Comparison of ENCODE assay signal across 2 cellular contexts in genomic region chr7:138352570-138353461, GRCh38.
TF ChIP-seq lines count a peak whose summit lies in the region.

No MANE protein-coding gene starts in this region.

TF ChIP-seq in K562, 482 proteins besides CTCF, POLR2A, EP300 and RAD21 (continued from another document and continues in another):
- TF ChIP-seq AFF1 (IDR thresholded peaks at IDR 0.05; ENCODE audit: low read depth in 1 of 2, partially characterized antibody in 2 of 2): peak; percentile 89 to 94
- peak; percentile 99 for TF ChIP-seq TEAD4 (IDR thresholded peaks at IDR 0.05; ENCODE audit: low read length)
- TF ChIP-seq TEAD4 (CRISPR knock-in tag; IDR thresholded peaks at IDR 0.05; ENCODE audit: borderline replicate concordance): no peak
- peak; percentile 99 for TF ChIP-seq RNF2 (IDR thresholded peaks at IDR 0.05)
- TF ChIP-seq DDX20 (tag; IDR thresholded peaks at IDR 0.05; ENCODE audit: low read depth): no peak
- TF ChIP-seq POLR3G (IDR thresholded peaks at IDR 0.05; ENCODE audit: extremely low read depth, insufficient read length, insufficient replicate concordance): no peak
- TF ChIP-seq NFIX (CRISPR knock-in tag; IDR thresholded peaks at IDR 0.05; ENCODE audit: low read depth): no peak
- TF ChIP-seq ESRRB (CRISPR knock-in tag; IDR thresholded peaks at IDR 0.05; ENCODE audit: borderline replicate concordance): no peak
- no peak for TF ChIP-seq ZNF75A (CRISPR knock-in tag; IDR thresholded peaks at IDR 0.05)
- peak; percentile 30; the same call in 1 of the 2 replicates for TF ChIP-seq BACH1 (tag; IDR thresholded peaks at IDR 0.05)
- TF ChIP-seq GMEB1 (CRISPR knock-in tag; IDR thresholded peaks at IDR 0.05): no peak
- peak; percentile 11 to 63 (median 59) for TF ChIP-seq YY1 (IDR thresholded peaks at IDR 0.05; ENCODE audit: borderline replicate concordance in 1 of 3, control insufficient read depth in 1 of 3, extremely low read depth in 1 of 3, insufficient read depth in 3 of 3, insufficient read length in 1 of 3, insufficient replicate concordance in 2 of 3, low read depth in 1 of 3, low read length in 2 of 3)
- TF ChIP-seq NONO (IDR thresholded peaks at IDR 0.05; ENCODE audit: low read depth in 2 of 2, low read length in 1 of 2): peak in 1 of 2 experiments; percentile 77; a peak in 2 of 4 replicates
- no peak for TF ChIP-seq BMI1 (IDR thresholded peaks at IDR 0.05; ENCODE audit: low read length)
- TF ChIP-seq MYBL2 (IDR thresholded peaks at IDR 0.05; ENCODE audit: low read depth): no peak; the same call in 1 of the 2 replicates
- no peak for TF ChIP-seq MYBL2 (CRISPR knock-in tag; IDR thresholded peaks at IDR 0.05; ENCODE audit: borderline replicate concordance)
- TF ChIP-seq FOXK1 (CRISPR knock-in tag; IDR thresholded peaks at IDR 0.05; ENCODE audit: borderline replicate concordance): no peak
- no peak for TF ChIP-seq FOXO4 (CRISPR knock-in tag; IDR thresholded peaks at IDR 0.05)
- no peak for TF ChIP-seq U2AF1 (optimal IDR thresholded peaks at IDR 0.05; ENCODE audit: low read depth, low read length)
- peak; percentile 28; the same call in 1 of the 2 replicates for TF ChIP-seq SMC3 (conservative IDR thresholded peaks at IDR 0.05; ENCODE audit: insufficient read depth, low read depth, low read length)
- peak; percentile 96 for TF ChIP-seq NBN (IDR thresholded peaks at IDR 0.05; ENCODE audit: low read depth)
- peak; percentile 81; the same call in 1 of the 2 replicates for TF ChIP-seq GATAD2B (IDR thresholded peaks at IDR 0.05; ENCODE audit: borderline replicate concordance)
- TF ChIP-seq ETV1 (tag; conservative IDR thresholded peaks at IDR 0.05; ENCODE audit: low read depth): peak; percentile 100
- TF ChIP-seq KLF13 (tag; IDR thresholded peaks at IDR 0.05; ENCODE audit: borderline replicate concordance, low read depth): peak; percentile 41; the same call in 1 of the 2 replicates
- TF ChIP-seq NCOA4 (IDR thresholded peaks at IDR 0.05; ENCODE audit: partially characterized antibody): peak; percentile 17
- peak; percentile 100 for TF ChIP-seq TRIM24 (IDR thresholded peaks at IDR 0.05)
- peak; percentile 83 for TF ChIP-seq MBD2 (IDR thresholded peaks at IDR 0.05; ENCODE audit: borderline replicate concordance, low read depth)

TF ChIP-seq in HepG2, 621 proteins besides CTCF, POLR2A, EP300 and RAD21 (continued from another document and continues in another):
- TF ChIP-seq ZNF503 (CRISPR knock-in tag; IDR thresholded peaks at IDR 0.05) (peak; percentile 97), ZNF598 (CRISPR knock-in tag; IDR thresholded peaks at IDR 0.05; ENCODE audit: borderline replicate concordance) (no peak), THAP11 (CRISPR knock-in tag; IDR thresholded peaks at IDR 0.05) (peak; percentile 82), MXD3 (CRISPR knock-in tag; IDR thresholded peaks at IDR 0.05) (no peak), THRA (CRISPR knock-in tag; IDR thresholded peaks at IDR 0.05; ENCODE audit: borderline replicate concordance) (peak; percentile 92; the same call in 1 of the 2 replicates), ZNF513 (CRISPR knock-in tag; conservative IDR thresholded peaks at IDR 0.05) (no peak), NBN (conservative IDR thresholded peaks at IDR 0.05) (no peak), ZNF292 (CRISPR knock-in tag; IDR thresholded peaks at IDR 0.05; ENCODE audit: borderline replicate concordance, low read depth) (peak; percentile 91), TGIF2 (CRISPR knock-in tag; IDR thresholded peaks at IDR 0.05) (peak; percentile 15; the same call in 1 of the 2 replicates), AGO2 (optimal IDR thresholded peaks at IDR 0.05; ENCODE audit: low read depth, low read length) (no peak), ZNF83 (CRISPR knock-in tag; IDR thresholded peaks at IDR 0.05; ENCODE audit: borderline replicate concordance) (no peak), ASH2L (IDR thresholded peaks at IDR 0.05; ENCODE audit: insufficient read length, low read depth, low read length) (no peak), ZBTB8A (CRISPR knock-in tag; IDR thresholded peaks at IDR 0.05; ENCODE audit: borderline replicate concordance, low read depth) (no peak), ZNF207 (IDR thresholded peaks at IDR 0.05; ENCODE audit: borderline replicate concordance) (no peak), ZNF17 (CRISPR knock-in tag; IDR thresholded peaks at IDR 0.05) (no peak), SMARCC2 (IDR thresholded peaks at IDR 0.05) (no peak; the same call in 1 of the 2 replicates), SKIL (CRISPR knock-in tag; IDR thresholded peaks at IDR 0.05; ENCODE audit: borderline replicate concordance) (peak; percentile 88), SKI (IDR thresholded peaks at IDR 0.05; ENCODE audit: partially characterized antibody) (peak; percentile 62), ZFP82 (CRISPR knock-in tag; IDR thresholded peaks at IDR 0.05; ENCODE audit: borderline replicate concordance) (no peak), ZNF263 (CRISPR knock-in tag; IDR thresholded peaks at IDR 0.05) (peak; percentile 62), MBD4 (IDR thresholded peaks at IDR 0.05; ENCODE audit: borderline replicate concordance, low read length) (peak; percentile 73; the same call in 1 of the 2 replicates), ZNF646 (CRISPR knock-in tag; IDR thresholded peaks at IDR 0.05) (no peak; the same call in 1 of the 2 replicates), PBX2 (CRISPR knock-in tag; IDR thresholded peaks at IDR 0.05) (no peak), ZNF879 (CRISPR knock-in tag; IDR thresholded peaks at IDR 0.05) (no peak), RNF219 (CRISPR knock-in tag; IDR thresholded peaks at IDR 0.05) (0 out of 2 replicates have a peak, but pooled peaks have one; percentile 19)
